In the genomic region with DNA sequence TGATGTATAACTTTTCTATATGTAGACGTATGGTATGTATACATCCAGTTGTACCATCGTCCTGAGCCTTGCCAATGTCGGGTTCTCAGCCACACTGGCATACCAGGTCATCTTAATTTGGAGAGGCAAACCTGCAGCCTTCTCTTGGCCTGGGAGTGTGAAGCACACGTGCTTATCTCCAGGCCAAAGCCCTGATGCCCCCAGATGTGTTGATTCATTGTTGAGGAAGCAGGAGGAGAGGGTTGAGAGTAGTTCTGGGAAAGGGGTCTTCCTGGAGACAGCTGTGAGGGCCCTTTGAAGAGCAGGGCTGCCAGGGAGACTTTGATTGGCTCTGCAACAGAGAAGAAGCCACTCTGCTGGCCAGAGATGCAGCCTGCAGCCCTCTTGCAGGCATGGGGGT, we compare ENCODE assay signal across 39 cellular contexts.
"Had no signal": no experiment of that assay in that cellular context is flagged by ENCODE, and none has a peak within 500 bp of the region (broad histone marks: within the 10 kb centered on the region; RNA-seq: fewer than 3 reads in every experiment).

No MANE protein-coding gene starts in this region.

- H3K4me3 Mint-ChIP-seq: activated naive CD4-positive, alpha-beta T cell treated with anti-CD3 and anti-CD28 coated beads for 36 hours; activated naive CD4-positive, alpha-beta T cell treated with anti-CD3 and anti-CD28 coated beads, Interleukin-2, amount 10 ng/mL, durations not matched to agents 7 days and 5 days; activated naive CD4-positive, alpha-beta T cell treated with anti-CD3 and anti-CD28 coated beads, Interleukin-2, amount 50 U/mL, for 24 hours; activated naive CD8-positive, alpha-beta T cell; activated naive CD8-positive, alpha-beta T cell treated with anti-CD3 and anti-CD28 coated beads for 36 hours; activated naive CD8-positive, alpha-beta T cell treated with anti-CD3 and anti-CD28 coated beads, Interleukin-2, amount 10 ng/mL, durations not matched to agents 7 days and 5 days; activated naive CD8-positive, alpha-beta T cell treated with anti-CD3 and anti-CD28 coated beads, Interleukin-2, amount 50 U/mL, for 24 hours; activated T-cell treated with anti-CD3 and anti-CD28 coated beads, Interleukin-2, amount 50 U/mL, for 24 hours; activated T-cell treated with anti-CD3 and anti-CD28 coated beads, Interleukin-2, amount 50 U/mL, for 4 hours; activated T-cell treated with anti-CD3 and anti-CD28 coated beads, Interleukin-2, amount 50 U/mL, for 72 hours; activated T-helper 1 cell treated with anti-CD3 and anti-CD28 coated beads, Interleukin-12 subunit alpha, Interleukin-12 subunit beta, Interleukin-2, Interleukin-4 antibody, amounts not matched to agents 30 ng/mL and 10 ng/mL and 1 ng/mL, durations not matched to agents 14 hours and 24 hours and 36 hours; activated T-helper 17 cell treated with anti-CD3 and anti-CD28 coated beads, Interleukin-2, amount 50 U/mL, for 72 hours; brain; central memory CD8-positive, alpha-beta T cell had no signal

- H3K9me3 ChIP-seq: adrenal gland, ascending aorta, body of pancreas, breast epithelium had no signal

- FAIRE-seq: astrocyte, bronchial epithelial cell had no signal

- H3K36me3 ChIP-seq: adrenal gland, ascending aorta, brain microvascular endothelial cell, breast epithelium, cardiac muscle cell had no signal

- H3K36me3 Mint-ChIP-seq: activated naive CD4-positive, alpha-beta T cell treated with anti-CD3 and anti-CD28 coated beads, Interleukin-2, amount 10 ng/mL, durations not matched to agents 7 days and 5 days; activated naive CD4-positive, alpha-beta T cell treated with anti-CD3 and anti-CD28 coated beads, Interleukin-2, amount 50 U/mL, for 24 hours; activated naive CD4-positive, alpha-beta T cell treated with anti-CD3 and anti-CD28 coated beads, Interleukin-2, amount 50 U/mL, for 72 hours; activated naive CD8-positive, alpha-beta T cell; activated naive CD8-positive, alpha-beta T cell treated with anti-CD3 and anti-CD28 coated beads for 36 hours; activated naive CD8-positive, alpha-beta T cell treated with anti-CD3 and anti-CD28 coated beads, Interleukin-2, amount 10 ng/mL, durations not matched to agents 7 days and 5 days; brain had no signal

- H3K4me1 ChIP-seq: adrenal gland, ascending aorta, body of pancreas, breast epithelium had no signal

- H3K9me3 Mint-ChIP-seq: activated naive CD4-positive, alpha-beta T cell treated with anti-CD3 and anti-CD28 coated beads for 36 hours; activated naive CD4-positive, alpha-beta T cell treated with anti-CD3 and anti-CD28 coated beads, Interleukin-2, amount 10 ng/mL, durations not matched to agents 7 days and 5 days; activated naive CD4-positive, alpha-beta T cell treated with anti-CD3 and anti-CD28 coated beads, Interleukin-2, amount 50 U/mL, for 24 hours; activated naive CD4-positive, alpha-beta T cell treated with anti-CD3 and anti-CD28 coated beads, Interleukin-2, amount 50 U/mL, for 72 hours; activated naive CD8-positive, alpha-beta T cell treated with anti-CD3 and anti-CD28 coated beads for 36 hours; activated naive CD8-positive, alpha-beta T cell treated with anti-CD3 and anti-CD28 coated beads, Interleukin-2, amount 10 ng/mL, durations not matched to agents 7 days and 5 days; activated naive CD8-positive, alpha-beta T cell treated with anti-CD3 and anti-CD28 coated beads, Interleukin-2, amount 50 U/mL, for 24 hours; activated T-cell treated with anti-CD3 and anti-CD28 coated beads, Interleukin-2, amount 50 U/mL, for 24 hours; activated T-cell treated with anti-CD3 and anti-CD28 coated beads, Interleukin-2, amount 50 U/mL, for 4 hours; activated T-cell treated with anti-CD3 and anti-CD28 coated beads, Interleukin-2, amount 50 U/mL, for 72 hours; activated T-helper 1 cell treated with anti-CD3 and anti-CD28 coated beads, Interleukin-12 subunit alpha, Interleukin-12 subunit beta, Interleukin-2, Interleukin-4 antibody, amounts not matched to agents 30 ng/mL and 10 ng/mL and 1 ng/mL, durations not matched to agents 14 hours and 24 hours and 36 hours; activated T-helper 17 cell treated with anti-CD3 and anti-CD28 coated beads, Interleukin-2, amount 50 U/mL, for 72 hours; central memory CD8-positive, alpha-beta T cell had no signal

- H3K4me3 ChIP-seq: adrenal gland, ascending aorta, body of pancreas, breast epithelium, cardiac muscle cell had no signal

- DNase-seq: activated effector memory CD4-positive, alpha-beta T cell treated with anti-CD3 and anti-CD28 coated beads, Interleukin-2, amount 50 U/mL, for 16 hours; activated effector memory CD4-positive, alpha-beta T cell treated with Interleukin-2 at 50 U/mL for 16 hours; activated gamma-delta T cell; activated gamma-delta T cell treated with Interleukin-2 at 50 U/mL for 16 hours; activated naive CD4-positive, alpha-beta T cell; activated naive CD4-positive, alpha-beta T cell treated with anti-CD3 and anti-CD28 coated beads for 36 hours; activated naive CD4-positive, alpha-beta T cell treated with anti-CD3 and anti-CD28 coated beads, Interleukin-2, amount 10 ng/mL, durations not matched to agents 7 days and 5 days; activated naive CD4-positive, alpha-beta T cell treated with anti-CD3 and anti-CD28 coated beads, Interleukin-2, amount 50 U/mL, for 16 hours; activated naive CD4-positive, alpha-beta T cell treated with Interleukin-2 at 50 U/mL for 16 hours; activated naive CD8-positive, alpha-beta T cell treated with anti-CD3 and anti-CD28 coated beads for 36 hours; activated naive CD8-positive, alpha-beta T cell treated with anti-CD3 and anti-CD28 coated beads, Interleukin-2, amount 10 ng/mL, durations not matched to agents 7 days and 5 days; activated naive CD8-positive, alpha-beta T cell treated with anti-CD3 and anti-CD28 coated beads, Interleukin-2, amount 50 U/mL, for 24 hours; activated T-cell treated with anti-CD3 and anti-CD28 coated beads, Interleukin-2, amount 50 U/mL, for 1 hour; activated T-cell treated with anti-CD3 and anti-CD28 coated beads, Interleukin-2, amount 50 U/mL, for 24 hours; activated T-cell treated with anti-CD3 and anti-CD28 coated beads, Interleukin-2, amount 50 U/mL, for 4 hours; activated T-cell treated with anti-CD3 and anti-CD28 coated beads, Interleukin-2, amount 50 U/mL, for 48 hours; activated T-cell treated with anti-CD3 and anti-CD28 coated beads, Interleukin-2, amount 50 U/mL, for 72 hours; adrenal gland; amniotic stem cell; amygdala; anterior cingulate cortex; aorta; body of pancreas; brain microvascular endothelial cell; caudate nucleus; central memory CD4-positive, alpha-beta T cell; cerebellar nuclear complex had no signal

- H3K27ac ChIP-seq: adrenal gland, ascending aorta, body of pancreas, brain microvascular endothelial cell, breast epithelium, cardiac muscle cell had no signal

- ATAC-seq: activated naive CD4-positive, alpha-beta T cell treated with anti-CD3 and anti-CD28 coated beads, Interleukin-2, amount 50 U/mL, for 72 hours; activated naive CD8-positive, alpha-beta T cell treated with anti-CD3 and anti-CD28 coated beads, Interleukin-2, amount 50 U/mL, for 24 hours; activated T-cell treated with anti-CD3 and anti-CD28 coated beads, Interleukin-2, amount 50 U/mL, for 4 hours; activated T-cell treated with anti-CD3 and anti-CD28 coated beads, Interleukin-2, amount 50 U/mL, for 72 hours; activated T-helper 17 cell treated with anti-CD3 and anti-CD28 coated beads, Interleukin-2, amount 50 U/mL, for 72 hours; body of pancreas had no signal

- H3K27me3 ChIP-seq: adrenal gland, ascending aorta, body of pancreas, brain microvascular endothelial cell, breast epithelium, cardiac muscle cell had no signal

- H3K4me1 Mint-ChIP-seq: activated naive CD4-positive, alpha-beta T cell treated with anti-CD3 and anti-CD28 coated beads, Interleukin-2, amount 10 ng/mL, durations not matched to agents 7 days and 5 days; activated naive CD4-positive, alpha-beta T cell treated with anti-CD3 and anti-CD28 coated beads, Interleukin-2, amount 50 U/mL, for 24 hours; activated naive CD8-positive, alpha-beta T cell treated with anti-CD3 and anti-CD28 coated beads for 36 hours; activated naive CD8-positive, alpha-beta T cell treated with anti-CD3 and anti-CD28 coated beads, Interleukin-2, amount 10 ng/mL, durations not matched to agents 7 days and 5 days; activated naive CD8-positive, alpha-beta T cell treated with anti-CD3 and anti-CD28 coated beads, Interleukin-2, amount 50 U/mL, for 24 hours; brain; central memory CD8-positive, alpha-beta T cell had no signal

- H3K27ac Mint-ChIP-seq: activated naive CD4-positive, alpha-beta T cell treated with anti-CD3 and anti-CD28 coated beads for 36 hours; activated naive CD4-positive, alpha-beta T cell treated with anti-CD3 and anti-CD28 coated beads, Interleukin-2, amount 10 ng/mL, durations not matched to agents 7 days and 5 days; activated naive CD4-positive, alpha-beta T cell treated with anti-CD3 and anti-CD28 coated beads, Interleukin-2, amount 50 U/mL, for 24 hours; activated naive CD4-positive, alpha-beta T cell treated with anti-CD3 and anti-CD28 coated beads, Interleukin-2, amount 50 U/mL, for 72 hours; activated naive CD8-positive, alpha-beta T cell; activated naive CD8-positive, alpha-beta T cell treated with anti-CD3 and anti-CD28 coated beads for 36 hours; activated naive CD8-positive, alpha-beta T cell treated with anti-CD3 and anti-CD28 coated beads, Interleukin-2, amount 10 ng/mL, durations not matched to agents 7 days and 5 days; activated naive CD8-positive, alpha-beta T cell treated with anti-CD3 and anti-CD28 coated beads, Interleukin-2, amount 50 U/mL, for 24 hours; activated T-cell treated with anti-CD3 and anti-CD28 coated beads, Interleukin-2, amount 50 U/mL, for 24 hours; activated T-cell treated with anti-CD3 and anti-CD28 coated beads, Interleukin-2, amount 50 U/mL, for 72 hours; activated T-helper 1 cell treated with anti-CD3 and anti-CD28 coated beads, Interleukin-12 subunit alpha, Interleukin-12 subunit beta, Interleukin-2, Interleukin-4 antibody, amounts not matched to agents 30 ng/mL and 10 ng/mL and 1 ng/mL, durations not matched to agents 14 hours and 24 hours and 36 hours; activated T-helper 17 cell treated with anti-CD3 and anti-CD28 coated beads, Interleukin-2, amount 50 U/mL, for 72 hours; brain had no signal
